ENCODE assay signal across 13 cellular contexts in genomic region chr17:43456029-43456428, GRCh38. TPM values are rescaled to one million over a fixed set of nuclear protein-coding genes. Genes with fewer than 3 reads are reported as not detected.
A peak's percentile ranks its signal among the peaks of the same experiment; 100 is the strongest.
DNase-seq lines count a peak whose midpoint lies in the region; TF ChIP-seq lines count a peak whose summit lies in the region.
"Had no signal": no experiment of that assay in that cellular context is flagged by ENCODE, and none has a peak within 500 bp of the region (broad histone marks: within the 10 kb centered on the region; RNA-seq: fewer than 3 reads in every experiment).

No MANE protein-coding gene starts in this region.

- H3K27me3 ChIP-seq in BLaER1 treated with 17β-estradiol and CSF1 and Interleukin-3, amounts not matched to agents 10 nM and 100 nM, result no peaks in the 10 kb centered on the region
- no peaks in the 10 kb centered on the region for H3K27me3 ChIP-seq in neural progenitor cell
- no peaks in the 10 kb centered on the region for H3K27me3 ChIP-seq in sigmoid colon
- H3K27me3 ChIP-seq: BE2C had no signal

- H3K9me3 Mint-ChIP-seq in glutamatergic neuron (ENCODE audit: unreplicated experiment), result peaks cover 15% of the 10 kb centered on the region
- peaks cover 9% of the 10 kb centered on the region for H3K9me3 Mint-ChIP-seq in neural progenitor cell
- H3K9me3 Mint-ChIP-seq: CD8-positive, alpha-beta T cell; HFFc6 had no signal

- no peak for TF ChIP-seq EP300 in sigmoid colon (IDR thresholded peaks at IDR 0.05)

- peaks cover 0 to 12% (median 5%) of the 10 kb centered on the region in 11 experiments; a peak in 10 of 22 replicates for H3K9me3 ChIP-seq in BLaER1 treated with 17β-estradiol and CSF1 and Interleukin-3, amounts not matched to agents 10 nM and 100 nM (replicated peaks in 1 of 11)
- H3K9me3 ChIP-seq in neural progenitor cell (ENCODE audit: low read depth) (no peaks in the 10 kb centered on the region), sigmoid colon (no peaks in the 10 kb centered on the region)
- H3K9me3 ChIP-seq: BE2C had no signal

- no peak overlapping the region for H3K27ac ChIP-seq in BLaER1 treated with 17β-estradiol and CSF1 and Interleukin-3, amounts not matched to agents 10 nM and 100 nM
- H3K27ac ChIP-seq in RWPE1 (peak overlapping the region; percentile 85; the same call in 1 of the 2 replicates), neural progenitor cell (no peak overlapping the region), sigmoid colon (peak overlapping the region in 2 of 4 donors; percentile 53 to 56)

- H3K36me3 Mint-ChIP-seq in glutamatergic neuron (ENCODE audit: unreplicated experiment), result no peaks in the 10 kb centered on the region
- no peaks in the 10 kb centered on the region for H3K36me3 Mint-ChIP-seq in neural progenitor cell
- H3K36me3 Mint-ChIP-seq: CD14-positive monocyte; CD8-positive, alpha-beta T cell had no signal

- no peaks in the 10 kb centered on the region for H3K79me2 ChIP-seq in neural progenitor cell (ENCODE audit: low read depth)

- no peak overlapping the region for H3K4me3 Mint-ChIP-seq in glutamatergic neuron (ENCODE audit: unreplicated experiment)
- H3K4me3 Mint-ChIP-seq in neural progenitor cell, result no peak overlapping the region
- H3K4me3 Mint-ChIP-seq: CD8-positive, alpha-beta T cell; HFFc6 had no signal

- POLR2A ChIA-PET in RWPE1 (lab: Yijun Ruan, JAX; ENCODE audit: low non-redundant PET), result no interaction called here

- H3K27me3 Mint-ChIP-seq in glutamatergic neuron (ENCODE audit: unreplicated experiment) (peaks cover 7% of the 10 kb centered on the region), neural progenitor cell (ENCODE audit: insufficient read depth, low read depth) (peaks cover 8% of the 10 kb centered on the region)

- 96 to 97% methylated on average over 6 of the region's 6 CpGs for WGBS in sigmoid colon, 2 donors

- no peak for TF ChIP-seq POLR2A in sigmoid colon (IDR thresholded peaks at IDR 0.05)

- H2AFZ ChIP-seq in neural progenitor cell (replicated peaks), result peak overlapping the region; percentile 34

- H3K4me1 ChIP-seq in BLaER1 treated with 17β-estradiol and CSF1 and Interleukin-3, amounts not matched to agents 10 nM and 100 nM, result peaks cover 8 to 34% (median 19%) of the 10 kb centered on the region in 10 experiments; a peak in 19 of 20 replicates
- H3K4me1 ChIP-seq in neural progenitor cell, result peaks cover 5% of the 10 kb centered on the region
- peaks cover 0 to 11% (median 3%) of the 10 kb centered on the region in 4 donors for H3K4me1 ChIP-seq in sigmoid colon
- H3K4me1 ChIP-seq: BE2C had no signal

- DNase-seq in RWPE1 (ENCODE audit: low spot score) (no peak), glutamatergic neuron (no peak), neural progenitor cell (ENCODE audit: low spot score) (no peak), activated gamma-delta T cell treated with Interleukin-2 at 50 U/mL for 16 hours (no peak), SHP77 (lab: John Stamatoyannopoulos, UW) (no peak), sigmoid colon (no peak)
- DNase-seq: BE2C; CD8-positive, alpha-beta T cell; COR-L47; HCEC 1CT; HFFc6 had no signal

- intact Hi-C loops in sigmoid colon (cut with DNase I), result no loop called here

- H3K4me2 ChIP-seq in BLaER1 treated with 17β-estradiol and CSF1 and Interleukin-3, amounts not matched to agents 10 nM and 100 nM, result peak overlapping the region in 9 of 11 experiments; percentile 32 to 81 (median 66); a peak in 14 of 22 replicates
- H3K4me2 ChIP-seq in neural progenitor cell, result no peak overlapping the region

- CTCF ChIA-PET in RWPE1 (lab: Yijun Ruan, JAX), result interaction anchor here (0.7 kb wide), 1 partner anchor 145 kb away, joined by 3 read pairs; no protein-coding TSS in a partner anchor

- H4K20me1 ChIP-seq in BLaER1 treated with 17β-estradiol and CSF1 and Interleukin-3, amounts not matched to agents 10 nM and 100 nM, result no peaks in the 10 kb centered on the region
- no peaks in the 10 kb centered on the region for H4K20me1 ChIP-seq in neural progenitor cell (ENCODE audit: low read depth)

- H3K27ac Mint-ChIP-seq in glutamatergic neuron (ENCODE audit: unreplicated experiment) (peak overlapping the region; percentile 93), neural progenitor cell (no peak overlapping the region)
- H3K27ac Mint-ChIP-seq: CD14-positive monocyte; CD8-positive, alpha-beta T cell had no signal

- H3K36me3 ChIP-seq in BLaER1 treated with 17β-estradiol and CSF1 and Interleukin-3, amounts not matched to agents 10 nM and 100 nM, result no peaks in the 10 kb centered on the region
- H3K36me3 ChIP-seq in neural progenitor cell, result no peaks in the 10 kb centered on the region
- no peaks in the 10 kb centered on the region for H3K36me3 ChIP-seq in sigmoid colon
- H3K36me3 ChIP-seq: BE2C had no signal

- H3K9ac ChIP-seq in BLaER1 treated with 17β-estradiol and CSF1 and Interleukin-3, amounts not matched to agents 10 nM and 100 nM, result no peak overlapping the region
- no peak overlapping the region for H3K9ac ChIP-seq in neural progenitor cell

- TF ChIP-seq CTCF in RWPE1 (conservative IDR thresholded peaks at IDR 0.05; ENCODE audit: low read depth) (no peak), glutamatergic neuron (IDR thresholded peaks at IDR 0.05; ENCODE audit: partially characterized antibody, unreplicated experiment) (no peak), neural progenitor cell (IDR thresholded peaks at IDR 0.05) (no peak), sigmoid colon (IDR thresholded peaks at IDR 0.05) (no peak)

- no peak overlapping the region for H3K4me3 ChIP-seq in BLaER1 treated with 17β-estradiol and CSF1 and Interleukin-3, amounts not matched to agents 10 nM and 100 nM
- no peak overlapping the region for H3K4me3 ChIP-seq in neural progenitor cell
- no peak overlapping the region for H3K4me3 ChIP-seq in sigmoid colon

- H3F3A ChIP-seq in neural progenitor cell (ENCODE audit: low read depth), result peaks cover 7% of the 10 kb centered on the region

- H3K4me1 Mint-ChIP-seq in glutamatergic neuron (ENCODE audit: low read depth, unreplicated experiment) (peaks cover 25% of the 10 kb centered on the region), neural progenitor cell (peaks cover 17% of the 10 kb centered on the region)

RNA-seq across cellular contexts. Expression of gene DHX8, which starts 27.7 kb away (rescaled TPM):
- total RNA-seq in glutamatergic neuron (ENCODE audit: unreplicated experiment), result 71.9 TPM
- total RNA-seq in neural progenitor cell (ENCODE audit: low replicate concordance), result 46.8 and 134 TPM in 2 replicates
- total RNA-seq in sigmoid colon, result 10 to 100 TPM; 19.8 to 39.6 (median 26.5) TPM
- 10 to 100 TPM; 12.0 to 37.7 (median 16.6) TPM for polyA plus RNA-seq in sigmoid colon

RNA-seq across cellular contexts. Expression of gene ARL4D, which starts 57.2 kb away (rescaled TPM):
- total RNA-seq in glutamatergic neuron (ENCODE audit: unreplicated experiment) (100 TPM), neural progenitor cell (ENCODE audit: low replicate concordance) (9.2 and 18.6 TPM in 2 replicates), sigmoid colon (10 to 100 TPM; 18.6 to 52.1 (median 31.4) TPM)
- polyA plus RNA-seq in sigmoid colon, result 1 to 10 TPM; 1.4 to 8.9 (median 4.8) TPM
